Comparison of ENCODE assay signal across 16 cellular contexts in the genomic region with DNA sequence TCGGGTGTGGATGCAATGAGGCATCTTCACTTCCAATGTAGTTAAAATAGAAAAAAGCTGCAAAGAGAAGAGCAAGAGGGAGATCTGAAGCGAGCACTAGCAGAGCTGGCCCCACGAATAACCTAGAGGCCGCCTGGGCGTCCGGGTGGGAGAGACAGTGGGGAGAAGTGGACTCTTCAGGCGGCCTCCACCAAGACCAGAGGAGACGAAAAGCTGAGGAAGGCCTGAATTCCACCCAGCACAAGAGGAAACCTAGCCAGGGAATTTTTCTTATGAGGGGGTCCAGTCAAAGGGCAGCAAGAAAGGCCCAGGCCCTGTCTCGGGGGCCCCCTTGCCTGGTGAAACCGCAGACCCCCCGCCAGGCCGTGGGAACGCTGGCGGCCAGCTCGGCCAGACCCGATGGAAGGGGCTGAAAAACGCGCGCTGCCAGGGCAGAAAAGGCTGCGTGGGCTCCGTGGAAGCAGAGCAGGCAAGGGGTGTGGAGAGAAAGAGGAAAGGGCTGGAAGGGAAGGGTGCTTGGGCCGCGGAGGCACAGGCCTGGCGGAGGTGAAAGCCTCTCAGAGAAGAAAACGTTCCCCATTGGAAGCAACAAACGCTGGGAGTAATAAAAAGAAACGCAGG.
A peak's percentile ranks its signal among the peaks of the same experiment; 100 is the strongest.
DNase-seq lines count a peak whose midpoint lies in the region; ATAC-seq, FAIRE-seq and TF ChIP-seq lines count a peak whose summit lies in the region.
"Had no signal": no experiment of that assay in that cellular context is flagged by ENCODE, and none has a peak within 500 bp of the region (broad histone marks: within the 10 kb centered on the region; RNA-seq: fewer than 3 reads in every experiment).

No MANE protein-coding gene starts in this region.

- peak overlapping the region; percentile 38 for H2BK120ac ChIP-seq in H1 (replicated peaks; ENCODE audit: low read depth, low read length)

- H3K9me3 Mint-ChIP-seq in nephron, result no peaks in the 10 kb centered on the region
- H3K9me3 Mint-ChIP-seq: CD8-positive, alpha-beta memory T cell had no signal

- peak overlapping the region; percentile 60 for H3K56ac ChIP-seq in H1 (replicated peaks; ENCODE audit: insufficient read length, low read depth, low read length)

- H3K27ac Mint-ChIP-seq in nephron, result peak overlapping the region; percentile 93 to 98 (median 93)
- H3K27ac Mint-ChIP-seq: CD8-positive, alpha-beta memory T cell had no signal

- peaks cover 9% of the 10 kb centered on the region for H3K36me3 ChIP-seq in PC-3 (ENCODE audit: low read depth, low read length)
- peaks cover 0 to 5% (median 0%) of the 10 kb centered on the region in 4 experiments; a peak in 1 of 8 replicates for H3K36me3 ChIP-seq in H1 (ENCODE audit: control insufficient read depth in 2 of 4, insufficient read depth in 4 of 4, low read length in 3 of 4)
- no peaks in the 10 kb centered on the region for H3K36me3 ChIP-seq in vagina

- H3K4me2 ChIP-seq in PC-3 (ENCODE audit: low read length) (peak overlapping the region; percentile 61; the same call in 1 of the 2 replicates), H1 (ENCODE audit: insufficient read depth in 1 of 2, low read depth in 2 of 2, low read length in 2 of 2) (peak overlapping the region; percentile 57 to 69; a peak in 3 of 4 replicates)

- H3K79me1 ChIP-seq in H1 (ENCODE audit: low read depth, low read length), result no peaks in the 10 kb centered on the region

- DNase-seq in PC-3 (no peak), H1 (ENCODE audit: low read depth in 1 of 2, low spot score in 2 of 2) (peak in 1 of 2 experiments; percentile 70), vagina (ENCODE audit: extremely low spot score in 2 of 2) (no peak), NCI-H2107 (lab: John Stamatoyannopoulos, UW) (no peak)
- no peak for DNase-seq in activated effector memory CD4-positive, alpha-beta T cell treated with anti-CD3 and anti-CD28 coated beads, Interleukin-2, amount 50 U/mL, for 16 hours
- DNase-seq: activated CD4-positive, alpha-beta T cell treated with anti-CD3 and anti-CD28 coated beads, Interleukin-2, amount 50 U/mL, for 4 hours; activated gamma-delta T cell treated with Interleukin-2 at 50 U/mL for 16 hours; CD8-positive, alpha-beta memory T cell; mucosa of descending colon; NCI-H1417 treated with DMSO at 0.1 percent for 48 hours; NCI-H524 treated with DMSO at 0.1 percent for 48 hours; stimulated activated CD4-positive, alpha-beta T cell treated with anti-CD3 and anti-CD28 coated beads, Interleukin-4, amount 100 ng/mL, for 4 hours; stimulated activated naive CD8-positive, alpha-beta T cell treated with anti-CD3 and anti-CD28 coated beads, Interleukin-15, Interleukin-2, amounts not matched to agents 100 U/mL and 50 U/mL, for 24 hours; T-helper 9 cell had no signal

- POLR2A ChIA-PET in PC-3 (lab: Charles Lee; ENCODE audit: unreplicated experiment) (interaction anchor here (0.6 to 0.7 kb wide), 2 partner anchors 69 to 157 kb away, joined by 3 to 4 read pairs; partner anchors contain the start of gene KCTD1), H1 (lab: Charles Lee; ENCODE audit: partially characterized antibody) (interaction anchor here (0.8 to 1.6 kb wide), 2 partner anchors 48 to 68 kb away, joined by 4 read pairs; no protein-coding TSS in a partner anchor)

- no peaks in the 10 kb centered on the region for H3K9me3 ChIP-seq in PC-3 (ENCODE audit: low read length)
- no peaks in the 10 kb centered on the region for H3K9me3 ChIP-seq in H1 (ENCODE audit: insufficient read depth in 2 of 2, low read depth in 1 of 2, low read length in 1 of 2)
- no peaks in the 10 kb centered on the region for H3K9me3 ChIP-seq in vagina
- H3K9me3 ChIP-seq: mucosa of descending colon had no signal

- peaks cover 18% of the 10 kb centered on the region; the same call in 1 of the 2 replicates for H3K79me2 ChIP-seq in PC-3 (ENCODE audit: low read length)
- no peaks in the 10 kb centered on the region for H3K79me2 ChIP-seq in H1 (ENCODE audit: control insufficient read depth in 1 of 2, insufficient read depth in 2 of 2, low read length in 2 of 2)

- H2AFZ ChIP-seq in PC-3 (ENCODE audit: low read length) (peak overlapping the region; percentile 15; the same call in 1 of the 2 replicates), H1 (ENCODE audit: low read length) (peak overlapping the region; percentile 77; the same call in 1 of the 2 replicates)

- H3K4me3 Mint-ChIP-seq in nephron, result peak overlapping the region; percentile 19 to 50 (median 26)
- H3K4me3 Mint-ChIP-seq: CD8-positive, alpha-beta memory T cell had no signal

- no peak for TF ChIP-seq CTCF in PC-3 (conservative IDR thresholded peaks at IDR 0.05; ENCODE audit: low read depth, low read length)
- no peak for TF ChIP-seq CTCF in H1 (IDR thresholded peaks at IDR 0.05; ENCODE audit: control extremely low read depth in 1 of 3, insufficient read depth in 1 of 3, low read depth in 1 of 3, low read length in 3 of 3)
- TF ChIP-seq CTCF in nephron (IDR thresholded peaks at IDR 0.05; ENCODE audit: unreplicated experiment in 3 of 3), result no peak
- no peak for TF ChIP-seq CTCF in vagina (IDR thresholded peaks at IDR 0.05)

- H3K18ac ChIP-seq in H1 (ENCODE audit: extremely low read depth, low read length), result peak overlapping the region; percentile 97

- H4K20me1 ChIP-seq in PC-3 (ENCODE audit: low read length) (no peaks in the 10 kb centered on the region), H1 (replicated peaks in 1 of 2; ENCODE audit: control insufficient read depth in 1 of 2, insufficient read depth in 2 of 2, low read length in 2 of 2) (no peaks in the 10 kb centered on the region)

- H3K27me3 ChIP-seq in PC-3 (ENCODE audit: low read length), result no peaks in the 10 kb centered on the region
- H3K27me3 ChIP-seq in H1 (replicated peaks in 1 of 4; ENCODE audit: control insufficient read depth in 3 of 4, extremely low read depth in 1 of 4, insufficient read depth in 3 of 4, low read length in 3 of 4), result peaks cover 0 to 1% (median 0%) of the 10 kb centered on the region in 4 experiments; a peak in 1 of 7 replicates
- H3K27me3 ChIP-seq in vagina, result no peaks in the 10 kb centered on the region

- TF ChIP-seq POLR2A in H1 (IDR thresholded peaks at IDR 0.05; ENCODE audit: control extremely low read depth in 1 of 2, low read depth in 2 of 2, low read length in 2 of 2), result no peak
- no peak for TF ChIP-seq POLR2A in vagina (IDR thresholded peaks at IDR 0.05)

- peak overlapping the region; percentile 93 for H4K91ac ChIP-seq in H1 (replicated peaks; ENCODE audit: insufficient read length, low read length)

- H3K27ac ChIP-seq in PC-3 (ENCODE audit: low read length) (peak overlapping the region; percentile 97), H1 (ENCODE audit: low read depth, low read length) (peak overlapping the region; percentile 38; the same call in 1 of the 2 replicates), vagina (peak overlapping the region; percentile 74)

- H3K23ac ChIP-seq in H1 (ENCODE audit: insufficient read length), result no peak overlapping the region

- no peak overlapping the region for H2AK5ac ChIP-seq in H1 (ENCODE audit: low read depth, low read length)

- WGBS in H1 (ENCODE audit: extremely low coverage in 1 of 2, insufficient coverage in 1 of 2, insufficient read length in 1 of 2, insufficient replicate concordance in 2 of 2, low coverage in 1 of 2, low lambda C conversion rate in 2 of 2, missing lambda C conversion rate in 1 of 2), 2 experiments, result 21% methylated on average over 27 of the region's 27 CpGs; no CpG with 5 or more reads in 1 of the 2 experiments

- peak overlapping the region; percentile 90 for H4K5ac ChIP-seq in H1 (ENCODE audit: insufficient read length, low read depth, low read length)

- no peaks in the 10 kb centered on the region for H3K9me2 ChIP-seq in PC-3 (replicated peaks; ENCODE audit: low read length)

- H3F3A ChIP-seq in PC-3 (ENCODE audit: low read length, unreplicated experiment), result peaks cover 5% of the 10 kb centered on the region

- peak overlapping the region; percentile 65 for H2BK12ac ChIP-seq in H1 (ENCODE audit: low read depth, low read length)

- H3K36me3 Mint-ChIP-seq in nephron (ENCODE audit: low read depth), result peaks cover 42% of the 10 kb centered on the region

- no peak overlapping the region for H3K14ac ChIP-seq in H1 (ENCODE audit: insufficient read length)

- intact Hi-C loops in PC-3 (cut with micrococcal nuclease), result no loop called here
- intact Hi-C loops in vagina (cut with DNase I), result no loop called here

- TF ChIP-seq EP300 in H1 (IDR thresholded peaks at IDR 0.05; ENCODE audit: borderline replicate concordance in 1 of 2, low read depth in 2 of 2, low read length in 2 of 2), result no peak

- FAIRE-seq in H1 (lab: Jason Lieb, UNC), result no peak

- H2BK5ac ChIP-seq in H1 (ENCODE audit: low read depth, low read length), result peak overlapping the region; percentile 86

- H3K27me3 Mint-ChIP-seq in nephron (ENCODE audit: low read depth), result no peaks in the 10 kb centered on the region
- H3K27me3 Mint-ChIP-seq: CD8-positive, alpha-beta memory T cell had no signal

- CTCF ChIA-PET in PC-3 (lab: Charles Lee) (no interaction called here), H1 (lab: Charles Lee; ENCODE audit: partially characterized antibody) (interaction anchor here (1.1 to 3.0 kb wide), 7 partner anchors 8 to 95 kb away, joined by 4 to 20 read pairs (median 5); no protein-coding TSS in a partner anchor)

- ATAC-seq in PC-3 (no peak), HG03378 (IDR thresholded peaks at IDR 0.05; ENCODE audit: unreplicated experiment) (no peak)
- ATAC-seq: mucosa of descending colon; stimulated activated naive CD8-positive, alpha-beta T cell treated with anti-CD3 and anti-CD28 coated beads, Interleukin-15, Interleukin-2, amounts not matched to agents 100 U/mL and 50 U/mL, for 24 hours had no signal

- H3K9ac ChIP-seq in PC-3 (ENCODE audit: low read length) (peak overlapping the region; percentile 61), H1 (replicated peaks in 1 of 4; ENCODE audit: extremely low read depth in 1 of 4, low read depth in 3 of 4, low read length in 3 of 4) (no peak overlapping the region)

- peak overlapping the region; percentile 96; the same call in 1 of the 2 replicates for H4K8ac ChIP-seq in H1 (ENCODE audit: extremely low read depth, insufficient read depth, low read length)

- no peaks in the 10 kb centered on the region for H3K23me2 ChIP-seq in H1 (ENCODE audit: low read depth, low read length)

- no peak for TF ChIP-seq RAD21 in H1 (IDR thresholded peaks at IDR 0.05 in 1 of 2, conservative IDR thresholded peaks at IDR 0.05 in 1 of 2; ENCODE audit: low read depth in 2 of 2, low read length in 2 of 2)

- peaks cover 70% of the 10 kb centered on the region for H3K4me1 ChIP-seq in PC-3 (ENCODE audit: insufficient read depth, low read length)
- peaks cover 9 to 25% (median 21%) of the 10 kb centered on the region in 4 experiments for H3K4me1 ChIP-seq in H1 (replicated peaks in 1 of 4; ENCODE audit: control insufficient read depth in 3 of 4, insufficient read depth in 4 of 4, low read length in 3 of 4)
- H3K4me1 ChIP-seq in vagina, result peaks cover 39% of the 10 kb centered on the region

- peak overlapping the region; percentile 97; the same call in 1 of the 2 replicates for H2BK20ac ChIP-seq in H1 (ENCODE audit: low read length)

- peaks cover 26% of the 10 kb centered on the region for H3K4me1 Mint-ChIP-seq in nephron
- H3K4me1 Mint-ChIP-seq: CD8-positive, alpha-beta memory T cell had no signal

- H2BK15ac ChIP-seq in H1 (ENCODE audit: low read length), result no peak overlapping the region

- BruUV-seq in PC-3 (replicated peaks; lab: Mats Ljungman, UMichigan), result no TSS peak

- H3K4ac ChIP-seq in H1 (replicated peaks; ENCODE audit: insufficient read length, low read depth, low read length), result peak overlapping the region; percentile 49

- H3K4me3 ChIP-seq in PC-3 (ENCODE audit: low read length) (no peak overlapping the region), H1 (ENCODE audit: extremely low read depth in 1 of 4, insufficient read depth in 2 of 4, low read depth in 3 of 4, low read length in 4 of 4) (peak overlapping the region in 1 of 4 experiments; percentile 42; a peak in 1 of 8 replicates), vagina (peak overlapping the region in 1 of 2 donors; percentile 21)
- H3K4me3 ChIP-seq: mucosa of descending colon had no signal

Comparison
In these comparisons a context has a peak if more than half of its experiments do, and no peak if none do; other contexts are left out.
1. H3K27ac ChIP-seq: peak in every context shown above with its lines; median percentile 97 in PC-3; 74 in vagina; 38 in H1.